27 cellular contexts compared by ENCODE assay signal in the genomic region with DNA sequence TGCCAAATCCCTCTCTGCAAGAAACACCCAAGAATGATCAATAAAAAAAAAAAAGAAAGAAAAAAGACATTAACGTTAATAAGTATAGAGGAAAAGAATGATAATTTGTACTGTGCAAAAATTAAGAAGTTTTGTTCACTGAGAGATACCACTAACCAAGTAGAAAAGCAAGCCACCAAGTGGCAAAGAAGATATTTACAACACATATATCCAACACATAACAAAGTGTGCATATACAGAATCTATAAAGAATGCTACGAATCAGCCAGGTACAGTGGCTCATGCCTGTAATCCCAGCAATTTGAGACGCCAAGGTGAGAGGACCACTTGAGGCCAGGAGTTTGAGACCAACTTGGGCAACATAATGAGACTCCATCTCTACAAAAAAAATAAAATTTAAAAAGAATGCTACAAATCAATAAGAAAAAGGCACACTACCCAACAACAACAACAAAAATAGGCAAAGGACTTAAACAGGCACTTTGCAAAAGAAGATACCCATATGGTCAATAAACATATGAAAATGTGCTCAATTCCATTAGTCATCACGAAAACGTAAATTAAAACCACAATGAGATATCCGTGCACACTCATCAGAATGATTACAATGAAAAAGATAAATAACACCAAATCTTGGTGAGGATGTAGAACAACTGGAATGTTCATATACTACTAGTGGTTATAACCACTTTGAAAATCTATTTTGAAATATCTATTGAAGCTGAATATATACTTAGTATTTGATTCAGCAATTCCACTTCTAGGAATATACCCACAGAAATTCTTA. TPM values are rescaled to one million over a fixed set of nuclear protein-coding genes. Genes with fewer than 3 reads are reported as not detected.
DNase-seq lines count a peak whose midpoint lies in the region; ATAC-seq and TF ChIP-seq lines count a peak whose summit lies in the region.
"Had no signal": no experiment of that assay in that cellular context is flagged by ENCODE, and none has a peak within 500 bp of the region (broad histone marks: within the 10 kb centered on the region; RNA-seq: fewer than 3 reads in every experiment).

No MANE protein-coding gene starts in this region.

- no peaks in the 10 kb centered on the region for H3K27me3 ChIP-seq in aorta (ENCODE audit: control insufficient read depth in 1 of 2, insufficient read depth in 2 of 2, low read length in 1 of 2)
- H3K27me3 ChIP-seq: ovary, upper lobe of right lung had no signal

- H3K27ac ChIP-seq in 22Rv1 (no peak overlapping the region), aorta (ENCODE audit: low read depth in 1 of 2, low read length in 2 of 2) (no peak overlapping the region)
- H3K27ac ChIP-seq: coronary artery, ovary, upper lobe of right lung had no signal

- intact Hi-C loops in aorta (cut with DNase I), result no loop called here
- intact Hi-C loops in CD14-positive monocyte (cut with micrococcal nuclease), result no loop called here
- intact Hi-C loops in sciatic nerve (cut with DNase I), result no loop called here

- 91 to 92% methylated on average over 6 of the region's 6 CpGs for WGBS in aorta, 2 donors

- peaks cover 25% of the 10 kb centered on the region for H3K4me1 Mint-ChIP-seq in T-helper 17 cell
- no peaks in the 10 kb centered on the region for H3K4me1 Mint-ChIP-seq in CD14-positive monocyte

- ATAC-seq in T-helper 17 cell (no peak), aorta (ENCODE audit: low FRiP score) (no peak), sciatic nerve (no peak)
- ATAC-seq: left lobe of liver; naive thymus-derived CD4-positive, alpha-beta T cell; upper lobe of right lung had no signal

- H3K4me1 ChIP-seq in aorta (ENCODE audit: control insufficient read depth in 1 of 2, insufficient read depth in 2 of 2, low read length in 2 of 2), result no peaks in the 10 kb centered on the region
- H3K4me1 ChIP-seq: upper lobe of right lung had no signal

- no peak overlapping the region for H3K4me3 ChIP-seq in aorta (ENCODE audit: low read length in 2 of 2)
- H3K4me3 ChIP-seq: coronary artery, ovary, upper lobe of right lung had no signal

- H3K36me3 Mint-ChIP-seq in T-helper 17 cell (ENCODE audit: low read depth), result peaks cover 7% of the 10 kb centered on the region
- H3K36me3 Mint-ChIP-seq in CD14-positive monocyte, result peaks cover 5 to 8% of the 10 kb centered on the region in 2 donors

- H3K36me3 ChIP-seq in aorta (ENCODE audit: control insufficient read depth in 1 of 2, insufficient read depth in 2 of 2, low read length in 1 of 2), result no peaks in the 10 kb centered on the region
- H3K36me3 ChIP-seq: ovary, upper lobe of right lung had no signal

- H3K4me3 Mint-ChIP-seq in T-helper 17 cell (no peak overlapping the region), CD14-positive monocyte (no peak overlapping the region)
- H3K4me3 Mint-ChIP-seq: activated CD4-positive, alpha-beta T cell treated with anti-CD3 and anti-CD28 coated beads, Interleukin-2, amount 10 ng/mL, durations not matched to agents 24 days and 14 days; activated naive CD8-positive, alpha-beta T cell treated with anti-CD3 and anti-CD28 coated beads for 36 hours; CD4-positive, alpha-beta T cell; naive thymus-derived CD4-positive, alpha-beta T cell had no signal

- TF ChIP-seq CTCF in 22Rv1 (IDR thresholded peaks at IDR 0.05), result peak; percentile 28; the same call in 1 of the 2 replicates
- TF ChIP-seq CTCF in CD14-positive monocyte (IDR thresholded peaks at IDR 0.05), result no peak

- H3K9me3 ChIP-seq in T-helper 17 cell (ENCODE audit: control insufficient read depth, low read length, poor library complexity, severe bottlenecking), result no peaks in the 10 kb centered on the region
- no peaks in the 10 kb centered on the region for H3K9me3 ChIP-seq in aorta (ENCODE audit: control insufficient read depth, low read length)
- H3K9me3 ChIP-seq: ovary, upper lobe of right lung had no signal

- DNase-seq in ELR (ENCODE audit: low read depth) (peak; percentile 79), T-helper 17 cell (no peak), fibroblast of peridontal ligament (ENCODE audit: extremely low read depth) (peak; percentile 42), aorta (no peak), CD14-positive monocyte (ENCODE audit: low spot score) (no peak), sciatic nerve (ENCODE audit: low spot score) (no peak), occipital lobe (lab: John Stamatoyannopoulos, UW) (no peak)
- DNase-seq: activated CD4-positive, alpha-beta T cell treated with anti-CD3 and anti-CD28 coated beads, Interleukin-2, amount 10 ng/mL, durations not matched to agents 24 days and 14 days; activated naive CD8-positive, alpha-beta T cell treated with anti-CD3 and anti-CD28 coated beads for 36 hours; CD4-positive, alpha-beta T cell; DMS 273 treated with DMSO at 0.1 percent for 48 hours; GF-D8; H7; Karpas-422; naive thymus-derived CD4-positive, alpha-beta T cell; NCI-H1048; NCI-H1930; NCI-H345; NCI-H774; ovary; SIG-M5; T-helper 1 cell; upper lobe of right lung had no signal

- peaks cover 0 to 9% (median 0%) of the 10 kb centered on the region in 7 donors for H3K9me3 Mint-ChIP-seq in CD14-positive monocyte
- H3K9me3 Mint-ChIP-seq: activated CD4-positive, alpha-beta T cell treated with anti-CD3 and anti-CD28 coated beads, Interleukin-2, amount 10 ng/mL, durations not matched to agents 24 days and 14 days; activated naive CD8-positive, alpha-beta T cell treated with anti-CD3 and anti-CD28 coated beads for 36 hours; activated T-helper 2 cell treated with anti-CD3 and anti-CD28 coated beads, Interferon-gamma antibody, Interleukin-2, Interleukin-4, amounts not matched to agents 10 μg/mL and 5 μg/mL and 100 μg/mL, durations not matched to agents 14 hours and 24 hours and 36 hours; CD4-positive, alpha-beta T cell; naive thymus-derived CD4-positive, alpha-beta T cell had no signal

- no peaks in the 10 kb centered on the region for H3K27me3 Mint-ChIP-seq in T-helper 17 cell
- no peaks in the 10 kb centered on the region for H3K27me3 Mint-ChIP-seq in CD14-positive monocyte (ENCODE audit: low read depth in 3 of 3)
- H3K27me3 Mint-ChIP-seq: activated CD4-positive, alpha-beta T cell treated with anti-CD3 and anti-CD28 coated beads, Interleukin-2, amount 10 ng/mL, durations not matched to agents 24 days and 14 days; activated naive CD8-positive, alpha-beta T cell treated with anti-CD3 and anti-CD28 coated beads for 36 hours; CD4-positive, alpha-beta T cell; naive thymus-derived CD4-positive, alpha-beta T cell had no signal

- H3K27ac Mint-ChIP-seq in T-helper 17 cell (peak overlapping the region; percentile 43), CD14-positive monocyte (no peak overlapping the region)
- H3K27ac Mint-ChIP-seq: activated CD4-positive, alpha-beta T cell treated with anti-CD3 and anti-CD28 coated beads, Interleukin-2, amount 10 ng/mL, durations not matched to agents 24 days and 14 days; activated naive CD8-positive, alpha-beta T cell treated with anti-CD3 and anti-CD28 coated beads for 36 hours; activated T-helper 2 cell treated with anti-CD3 and anti-CD28 coated beads, Interferon-gamma antibody, Interleukin-2, Interleukin-4, amounts not matched to agents 10 μg/mL and 5 μg/mL and 100 μg/mL, durations not matched to agents 14 hours and 24 hours and 36 hours; CD4-positive, alpha-beta T cell had no signal

RNA-seq across cellular contexts. Expression of a gene that starts 19.8 kb away (rescaled TPM):
- total RNA-seq in T-helper 17 cell (10 to 100 TPM in 1 of 2 donors, 1 to 10 TPM in 1; 9.0 to 13.2 TPM), aorta (1 to 10 TPM; 7.4 TPM), sciatic nerve (5.7 TPM), occipital lobe (3.3 TPM)
- polyA plus RNA-seq in aorta (1 to 10 TPM; 2.8 to 4.4 TPM), CD14-positive monocyte (10 to 100 TPM; 10.7 to 12.9 TPM)

RNA-seq across cellular contexts. Expression of a gene that starts 21.1 kb away (rescaled TPM):
- total RNA-seq in T-helper 17 cell (10 to 100 TPM; 18.2 to 22.0 TPM), aorta (10 to 100 TPM; 21.2 to 21.9 TPM), sciatic nerve (28.5 TPM), occipital lobe (15.6 TPM)
- polyA plus RNA-seq in aorta (10 to 100 TPM in 1 of 2 donors, 1 to 10 TPM in 1; 7.3 to 19.9 TPM), CD14-positive monocyte (10 to 100 TPM; 29.7 to 32.0 TPM)

Comparison
In these comparisons a context has a peak if more than half of its experiments do, and no peak if none do; other contexts are left out.
1. DNase-seq: peak in ELR (single experiment) and fibroblast of peridontal ligament (single experiment); none in T-helper 17 cell (0 of 3), aorta (0 of 2), CD14-positive monocyte (single experiment), sciatic nerve (single experiment) and occipital lobe (single experiment).